In the genomic region with DNA sequence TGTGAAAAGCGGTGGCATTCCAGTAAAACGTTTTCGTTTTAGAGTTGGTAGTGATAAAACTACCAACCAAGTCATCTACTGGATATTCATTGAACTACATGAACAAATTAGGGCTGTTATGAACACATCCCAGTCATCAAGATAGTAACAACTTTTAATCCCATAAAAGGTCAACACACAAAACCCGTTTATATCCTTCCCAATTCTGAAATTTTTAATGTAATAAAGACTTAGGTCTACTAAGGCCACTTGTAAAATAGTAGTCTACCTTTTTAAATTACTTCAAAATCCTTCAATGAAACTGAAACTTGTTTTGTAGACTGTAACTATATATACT, we compare ENCODE assay signal across 9 cellular contexts. TPM values are rescaled to one million over a fixed set of nuclear protein-coding genes. Genes with fewer than 3 reads are reported as not detected.
A peak's percentile ranks its signal among the peaks of the same experiment; 100 is the strongest.
DNase-seq lines count a peak whose midpoint lies in the region; ATAC-seq and TF ChIP-seq lines count a peak whose summit lies in the region.
"Had no signal": no experiment of that assay in that cellular context is flagged by ENCODE, and none has a peak within 500 bp of the region (broad histone marks: within the 10 kb centered on the region; RNA-seq: fewer than 3 reads in every experiment).

No MANE protein-coding gene starts in this region.

- H3K4me1 Mint-ChIP-seq in T-cell: peaks cover 40 to 44% (median 40%) of the 10 kb centered on the region in 3 donors
- H3K4me1 Mint-ChIP-seq in stimulated activated naive CD8-positive, alpha-beta T cell treated with anti-CD3 and anti-CD28 coated beads, Interleukin-15, amount 100 ng/mL, for 72 hours: peaks cover 38% of the 10 kb centered on the region

- H3K9me3 Mint-ChIP-seq in T-cell: no peaks in the 10 kb centered on the region
- H3K9me3 Mint-ChIP-seq in stimulated activated naive CD8-positive, alpha-beta T cell treated with anti-CD3 and anti-CD28 coated beads, Interleukin-15, amount 100 ng/mL, for 72 hours: no peaks in the 10 kb centered on the region

- DNase-seq in NOMO-1 (lab: John Stamatoyannopoulos, UW; ENCODE audit: unreplicated experiment in 2 of 2): peak; percentile 8 to 40
- no peak for DNase-seq in NOMO-1 treated with DMSO at 0.1 percent for 48 hours (lab: John Stamatoyannopoulos, UW; ENCODE audit: unreplicated experiment)
- no peak for DNase-seq in T-cell
- no peak for DNase-seq in foreskin keratinocyte
- no peak for DNase-seq in stimulated activated naive CD8-positive, alpha-beta T cell treated with anti-CD3 and anti-CD28 coated beads, Interleukin-15, amount 100 ng/mL, for 72 hours
- no peak for DNase-seq in COLO668 (lab: John Stamatoyannopoulos, UW; ENCODE audit: unreplicated experiment)
- DNase-seq in hippocampal formation (lab: John Stamatoyannopoulos, UW): no peak
- no peak for DNase-seq in NCI-H146 treated with DMSO at 0.1 percent for 48 hours (lab: John Stamatoyannopoulos, UW; ENCODE audit: unreplicated experiment)
- DNase-seq: COR-L47 had no signal

- H3K27me3 Mint-ChIP-seq in T-cell: no peaks in the 10 kb centered on the region
- no peaks in the 10 kb centered on the region for H3K27me3 Mint-ChIP-seq in stimulated activated naive CD8-positive, alpha-beta T cell treated with anti-CD3 and anti-CD28 coated beads, Interleukin-15, amount 100 ng/mL, for 72 hours

- TF ChIP-seq CTCF in foreskin keratinocyte (conservative IDR thresholded peaks at IDR 0.05): no peak

- H3K27ac Mint-ChIP-seq in T-cell: peak overlapping the region; percentile 94 to 97
- H3K27ac Mint-ChIP-seq in stimulated activated naive CD8-positive, alpha-beta T cell treated with anti-CD3 and anti-CD28 coated beads, Interleukin-15, amount 100 ng/mL, for 72 hours: peak overlapping the region in 1 of 2 donors; percentile 90

- no peaks in the 10 kb centered on the region for H3K27me3 ChIP-seq in foreskin keratinocyte

- POLR2A ChIA-PET in T-cell (lab: Charles Lee): no interaction called here

- ATAC-seq in T-cell (replicated peaks in 1 of 4): no peak
- ATAC-seq in foreskin keratinocyte: no peak
- no peak for ATAC-seq in stimulated activated naive CD8-positive, alpha-beta T cell treated with anti-CD3 and anti-CD28 coated beads, Interleukin-15, amount 100 ng/mL, for 72 hours

- peaks cover 9% of the 10 kb centered on the region for H3K36me3 Mint-ChIP-seq in T-cell

- H3K27ac ChIP-seq in foreskin keratinocyte: peak overlapping the region; percentile 74

- H3K4me1 ChIP-seq in foreskin keratinocyte: peaks cover 11% of the 10 kb centered on the region

- CTCF ChIA-PET in T-cell (lab: Charles Lee): no interaction called here

- peak overlapping the region; percentile 90 to 99 (median 97) for H3K4me3 Mint-ChIP-seq in T-cell
- H3K4me3 Mint-ChIP-seq in stimulated activated naive CD8-positive, alpha-beta T cell treated with anti-CD3 and anti-CD28 coated beads, Interleukin-15, amount 100 ng/mL, for 72 hours: peak overlapping the region; percentile 93 to 94

RNA-seq across cellular contexts. Expression of a gene that starts 1.2 kb away (rescaled TPM):
- 10 to 100 TPM; 35.2 to 43.8 (median 42.1) TPM for total RNA-seq in T-cell
- total RNA-seq in foreskin keratinocyte: 29.1 and 30.2 TPM in 2 replicates
- 11.1 and 13.1 TPM in 2 replicates for polyA plus RNA-seq in foreskin keratinocyte

RNA-seq across cellular contexts. Expression of a gene that starts 46.5 kb away (rescaled TPM):
- total RNA-seq in T-cell (1 to 10 TPM in 1 of 5 donors, under 1 TPM in 4; 0.50 to 1.0 (median 0.60) TPM), foreskin keratinocyte (0.24 and 0.35 TPM in 2 replicates)
- polyA plus RNA-seq in foreskin keratinocyte: 0.11 and 0.16 TPM in 2 replicates

RNA-seq across cellular contexts. Expression of a gene that starts 46.6 kb away (rescaled TPM):
- 10 to 100 TPM; 59.9 to 98.7 (median 66.9) TPM for total RNA-seq in T-cell
- total RNA-seq in foreskin keratinocyte: 45.2 and 51.3 TPM in 2 replicates
- polyA plus RNA-seq in foreskin keratinocyte: 15.8 and 17.2 TPM in 2 replicates

Comparison
In these comparisons a context has a peak if more than half of its experiments do, and no peak if none do; other contexts are left out.
1. DNase-seq: peak in NOMO-1 (2 of 2); none in NOMO-1 treated with DMSO at 0.1 percent for 48 hours (single experiment), T-cell (0 of 34), foreskin keratinocyte (0 of 2), stimulated activated naive CD8-positive, alpha-beta T cell treated with anti-CD3 and anti-CD28 coated beads, Interleukin-15, amount 100 ng/mL, for 72 hours (0 of 2), COLO668 (single experiment), hippocampal formation (0 of 2) and NCI-H146 treated with DMSO at 0.1 percent for 48 hours (single experiment).